16 cellular contexts compared by ENCODE assay signal in genomic region chr14:55118761-55119160, GRCh38. TPM values are rescaled to one million over a fixed set of nuclear protein-coding genes. Genes with fewer than 3 reads are reported as not detected.
A peak's percentile ranks its signal among the peaks of the same experiment; 100 is the strongest.
DNase-seq lines count a peak whose midpoint lies in the region; ATAC-seq and TF ChIP-seq lines count a peak whose summit lies in the region.
"Had no signal": no experiment of that assay in that cellular context is flagged by ENCODE, and none has a peak within 500 bp of the region (broad histone marks: within the 10 kb centered on the region; RNA-seq: fewer than 3 reads in every experiment).

No MANE protein-coding gene starts in this region.

- H2AFZ ChIP-seq in osteoblast (ENCODE audit: low read length) = peak overlapping the region; percentile 73

- H3K36me3 ChIP-seq in SJSA1 (no peaks in the 10 kb centered on the region), esophagus muscularis mucosa (no peaks in the 10 kb centered on the region), osteoblast (ENCODE audit: insufficient read depth, low read length) (no peaks in the 10 kb centered on the region), thyroid gland (no peaks in the 10 kb centered on the region)
- H3K36me3 ChIP-seq: WERI-Rb-1 had no signal

- TF ChIP-seq CTCF in esophagus muscularis mucosa (IDR thresholded peaks at IDR 0.05) (no peak), osteoblast (IDR thresholded peaks at IDR 0.05; ENCODE audit: extremely low read depth, low read depth, low read length) (no peak), thyroid gland (IDR thresholded peaks at IDR 0.05) (no peak), GM10266 (IDR thresholded peaks at IDR 0.05; ENCODE audit: control insufficient read depth, insufficient read depth, low read depth, missing control alignments) (no peak)

- peaks cover 43% of the 10 kb centered on the region for H3K4me1 ChIP-seq in SJSA1 (replicated peaks)
- peaks cover 27 to 57% (median 29%) of the 10 kb centered on the region in 4 donors for H3K4me1 ChIP-seq in esophagus muscularis mucosa
- H3K4me1 ChIP-seq in osteoblast (ENCODE audit: insufficient read depth, low read length) = peaks cover 20% of the 10 kb centered on the region
- H3K4me1 ChIP-seq in thyroid gland = peaks cover 9 to 39% of the 10 kb centered on the region in 2 donors

- H3K79me2 ChIP-seq in osteoblast (ENCODE audit: insufficient read depth, low read length) = no peaks in the 10 kb centered on the region

- DNase-seq in SJSA1 (ENCODE audit: low read depth in 1 of 2, low spot score in 2 of 2) (no peak), esophagus muscularis mucosa (ENCODE audit: extremely low spot score) (no peak), osteoblast (ENCODE audit: insufficient read length, low spot score, missing footprints) (no peak), thyroid gland (no peak), GM19238 (ENCODE audit: insufficient read length, low spot score) (no peak), islet precursor cell (no peak), GM10266 (ENCODE audit: extremely low spot score) (no peak)
- DNase-seq: C1 segment of cervical spinal cord; HCEC 1CT; Kasumi-1; naive thymus-derived CD4-positive, alpha-beta T cell; NCI-H1694; NCI-H446 treated with DMSO at 0.1 percent for 48 hours; stimulated activated naive CD8-positive, alpha-beta T cell treated with anti-CD3 and anti-CD28 coated beads, Interleukin-15, Interleukin-2, amounts not matched to agents 100 U/mL and 50 U/mL, for 24 hours; WERI-Rb-1 had no signal

- no peak for TF ChIP-seq EP300 in esophagus muscularis mucosa (IDR thresholded peaks at IDR 0.05)

- H3K4me2 ChIP-seq in osteoblast (ENCODE audit: insufficient read depth, low read length) = no peak overlapping the region

- H3K4me3 ChIP-seq in SJSA1 (no peak overlapping the region), esophagus muscularis mucosa (no peak overlapping the region), osteoblast (ENCODE audit: insufficient read depth, low read length) (no peak overlapping the region), thyroid gland (replicated peaks in 1 of 3) (no peak overlapping the region)

- no peaks in the 10 kb centered on the region for H3K27me3 ChIP-seq in SJSA1 (replicated peaks)
- no peaks in the 10 kb centered on the region for H3K27me3 ChIP-seq in esophagus muscularis mucosa
- H3K27me3 ChIP-seq in osteoblast (ENCODE audit: insufficient read depth, low read length) = no peaks in the 10 kb centered on the region
- no peaks in the 10 kb centered on the region for H3K27me3 ChIP-seq in thyroid gland

- 52% methylated on average over 3 of the region's 3 CpGs for WGBS in esophagus muscularis mucosa
- 55 to 74% methylated on average over 3 of the region's 3 CpGs for WGBS in thyroid gland, 2 donors

- TF ChIP-seq POLR2A in esophagus muscularis mucosa (IDR thresholded peaks at IDR 0.05; ENCODE audit: low read depth) = no peak
- no peak for TF ChIP-seq POLR2A in thyroid gland (IDR thresholded peaks at IDR 0.05)

- H3K9me3 ChIP-seq in SJSA1 (replicated peaks) (no peaks in the 10 kb centered on the region), esophagus muscularis mucosa (no peaks in the 10 kb centered on the region), osteoblast (ENCODE audit: low read depth, low read length) (no peaks in the 10 kb centered on the region), thyroid gland (no peaks in the 10 kb centered on the region)

- intact Hi-C loops in esophagus muscularis mucosa (cut with DNase I) = no loop called here
- intact Hi-C loops in thyroid gland (cut with DNase I) = no loop called here

- H4K20me1 ChIP-seq in osteoblast (ENCODE audit: insufficient read depth, low read length) = no peaks in the 10 kb centered on the region

- peak overlapping the region; percentile 89 for H3K27ac ChIP-seq in SJSA1
- peak overlapping the region; percentile 59 to 73 (median 62) for H3K27ac ChIP-seq in esophagus muscularis mucosa (replicated peaks in 1 of 4)
- H3K27ac ChIP-seq in osteoblast (ENCODE audit: low read depth, low read length) = peak overlapping the region; percentile 27
- peak overlapping the region; percentile 67 to 78 (median 70) for H3K27ac ChIP-seq in thyroid gland
- H3K27ac ChIP-seq: WERI-Rb-1 had no signal

- ATAC-seq in HG02852 (IDR thresholded peaks at IDR 0.05; ENCODE audit: unreplicated experiment) = no peak
- ATAC-seq: stimulated activated naive CD8-positive, alpha-beta T cell treated with anti-CD3 and anti-CD28 coated beads, Interleukin-15, Interleukin-2, amounts not matched to agents 100 U/mL and 50 U/mL, for 24 hours had no signal

RNA-seq across cellular contexts. Expression of gene LGALS3, which starts 10.3 kb away (rescaled TPM):
- 179 and 310 TPM in 2 replicates for total RNA-seq in SJSA1 (2014; rRNA removed; shearing (Covaris generic))
- total RNA-seq in esophagus muscularis mucosa = 100 to 1,000 TPM; 247 to 398 (median 297) TPM
- 368 and 433 TPM in 2 replicates for total RNA-seq in osteoblast
- 100 to 1,000 TPM in 2 of 4 donors, 10 to 100 TPM in 2; 65.7 to 201 (median 111) TPM for total RNA-seq in thyroid gland

Comparison
In these comparisons a context has a peak if more than half of its experiments do, and no peak if none do; other contexts are left out.
1. H3K27ac ChIP-seq: peak in every context shown above with its lines; median percentile 89 in SJSA1; 70 in thyroid gland; 62 in esophagus muscularis mucosa; 27 in osteoblast.